Comparison of ENCODE assay signal across 9 cellular contexts in genomic region chr1:25266554-25267287, GRCh38. TPM values are rescaled to one million over a fixed set of nuclear protein-coding genes. Genes with fewer than 3 reads are reported as not detected.
DNase-seq lines count a peak whose midpoint lies in the region; ATAC-seq and TF ChIP-seq lines count a peak whose summit lies in the region.
"Not testable (repeated sequence)": the region's sequence is repeated elsewhere in the genome, so short reads cannot be mapped to it uniquely, and the experiment has no call there.
"Had no signal": no experiment of that assay in that cellular context is flagged by ENCODE, and none has a peak within 500 bp of the region (broad histone marks: within the 10 kb centered on the region; RNA-seq: fewer than 3 reads in every experiment).

No MANE protein-coding gene starts in this region.

- not testable (repeated sequence) for H2BK120ac ChIP-seq in IMR-90 (ENCODE audit: low read depth, low read length)

- H4K8ac ChIP-seq in IMR-90 (ENCODE audit: low read depth in 2 of 2, low read length in 2 of 2) = not testable (repeated sequence)

- not testable (repeated sequence) for H3K18ac ChIP-seq in IMR-90 (ENCODE audit: low read depth, low read length)

- not testable (repeated sequence) for H4K20me1 ChIP-seq in IMR-90 (ENCODE audit: insufficient read depth, low read length)

- H3K4me2 ChIP-seq in IMR-90 (ENCODE audit: low read depth, low read length) = peak overlapping the region; percentile 100

- H2AFZ ChIP-seq in IMR-90 (replicated peaks; ENCODE audit: low read length, poor library complexity) = peak overlapping the region; percentile 26

- not testable (repeated sequence) for H3K27ac Mint-ChIP-seq in HFFc6
- peak overlapping the region; percentile 87 for H3K27ac Mint-ChIP-seq in activated B cell treated with CpG ODN at 0.5 μM for 24 hours

- H3K4ac ChIP-seq in IMR-90 (ENCODE audit: low read depth, low read length) = not testable (repeated sequence)

- dilution Hi-C loops in IMR-90 (cut with HindIII; ENCODE audit: low sequenced_read_pairs, unreplicated experiment) = not testable (repeated sequence)

- H3K4me3 Mint-ChIP-seq in HFFc6 = peak overlapping the region; percentile 91
- peak overlapping the region; percentile 92 for H3K4me3 Mint-ChIP-seq in activated B cell treated with CpG ODN at 0.5 μM for 24 hours

- not testable (repeated sequence) for H3K14ac ChIP-seq in IMR-90 (replicated peaks; ENCODE audit: low read depth, low read length)

- H3K4me3 ChIP-seq in IMR-90 (ENCODE audit: insufficient read depth, low read depth, low read length) (peak overlapping the region; percentile 81), right cardiac atrium (ENCODE audit: low read length) (peak overlapping the region; percentile 57), neutrophil (ENCODE audit: low read depth in 1 of 2, low read length in 1 of 2) (peak overlapping the region; percentile 56 to 68), thoracic aorta (peak overlapping the region; percentile 80)

- peaks cover 16% of the 10 kb centered on the region; the same call in 1 of the 2 replicates for H3K36me3 Mint-ChIP-seq in HFFc6 (ENCODE audit: low read depth)
- H3K36me3 Mint-ChIP-seq in activated B cell treated with CpG ODN at 0.5 μM for 24 hours (ENCODE audit: low read depth) = peaks cover 22% of the 10 kb centered on the region

- H2BK5ac ChIP-seq in IMR-90 (ENCODE audit: low read depth, low read length, poor library complexity, severe bottlenecking) = not testable (repeated sequence)

- peak overlapping the region; percentile 94; the same call in 1 of the 2 replicates for H3K9ac ChIP-seq in IMR-90 (ENCODE audit: low read depth, low read length)

- H3K27ac ChIP-seq in IMR-90 (ENCODE audit: insufficient read depth, low read length) = peak overlapping the region; percentile 23; the same call in 1 of the 2 replicates
- H3K27ac ChIP-seq in right cardiac atrium (ENCODE audit: low read length); neutrophil: not testable (repeated sequence)
- peak overlapping the region in 1 of 2 donors; percentile 77 for H3K27ac ChIP-seq in thoracic aorta

- no CpG with 5 or more reads among the region's 45 CpGs for WGBS in IMR-90 (ENCODE audit: extremely low coverage in 2 of 2, insufficient read length in 1 of 2), 2 experiments
- 1% methylated on average over 20 of the region's 45 CpGs for WGBS in right cardiac atrium

- TF ChIP-seq CTCF in GM13977 (IDR thresholded peaks at IDR 0.05; ENCODE audit: extremely low read depth, insufficient read depth, missing control alignments) = peak; percentile 22
- TF ChIP-seq CTCF in HFFc6 (IDR thresholded peaks at IDR 0.05); IMR-90 (conservative IDR thresholded peaks at IDR 0.05; ENCODE audit: low read depth, low read length); activated B cell treated with CpG ODN at 0.5 μM for 24 hours (IDR thresholded peaks at IDR 0.05); neutrophil (IDR thresholded peaks at IDR 0.05); thoracic aorta (IDR thresholded peaks at IDR 0.05): not testable (repeated sequence)

- H3K9me3 ChIP-seq in IMR-90 (ENCODE audit: control insufficient read depth, insufficient read depth, low read length); right cardiac atrium (ENCODE audit: control insufficient read depth, low read length); neutrophil; thoracic aorta: not testable (repeated sequence)

- in situ Hi-C loops in GM13977 (cut with MboI; ENCODE audit: low pct_unique_long_range_greater_than_20kb, low sequenced_read_pairs, unreplicated experiment); IMR-90 (cut with MboI; ENCODE audit: low sequenced_read_pairs): not testable (repeated sequence)

- H4K5ac ChIP-seq in IMR-90 (ENCODE audit: low read depth, low read length) = not testable (repeated sequence)

- not testable (repeated sequence) for H3K9me1 ChIP-seq in IMR-90 (ENCODE audit: insufficient read depth, low read length)

- DNase-seq in GM13977 (ENCODE audit: low spot score); HFFc6; IMR-90; activated B cell treated with CpG ODN at 0.5 μM for 24 hours; thoracic aorta (ENCODE audit: low spot score): not testable (repeated sequence)
- DNase-seq in central memory CD4-positive, alpha-beta T cell = peak; percentile 33
- peak in 1 of 3 donors; percentile 54 for DNase-seq in right cardiac atrium

- CTCF ChIA-PET in IMR-90 (lab: Yijun Ruan, JAX); activated B cell treated with CpG ODN at 0.5 μM for 24 hours (lab: Charles Lee): not testable (repeated sequence)

- ATAC-seq in IMR-90 (ENCODE audit: low read depth) (peak; percentile 64), activated B cell treated with CpG ODN at 0.5 μM for 24 hours (ENCODE audit: low read depth) (peak; percentile 16), right cardiac atrium (peak; percentile 65 to 78), thoracic aorta (ENCODE audit: insufficient number of reproducible peaks, low FRiP score, low read depth) (peak; percentile 19)

- H2AK9ac ChIP-seq in IMR-90 (replicated peaks; ENCODE audit: low read depth, low read length, poor library complexity) = not testable (repeated sequence)

- not testable (repeated sequence) for H4K91ac ChIP-seq in IMR-90 (ENCODE audit: insufficient read depth, low read depth, low read length)

- intact Hi-C loops in IMR-90 (cut with micrococcal nuclease); activated B cell treated with CpG ODN at 0.5 μM for 24 hours (cut with micrococcal nuclease); right cardiac atrium (cut with DNase I): not testable (repeated sequence)

- H3K79me1 ChIP-seq in IMR-90 (ENCODE audit: low read depth in 1 of 2, low read length in 2 of 2) = not testable (repeated sequence)

- not testable (repeated sequence) for H3K27me3 ChIP-seq in IMR-90 (ENCODE audit: control insufficient read depth, insufficient read depth, low read length); right cardiac atrium (ENCODE audit: control insufficient read depth, insufficient read depth); neutrophil; thoracic aorta (replicated peaks; ENCODE audit: insufficient read depth)

- not testable (repeated sequence) for H2BK15ac ChIP-seq in IMR-90 (ENCODE audit: low read depth, low read length)

- H2AK5ac ChIP-seq in IMR-90 (ENCODE audit: low read depth, low read length) = not testable (repeated sequence)

- not testable (repeated sequence) for H3K27me3 Mint-ChIP-seq in HFFc6 (ENCODE audit: insufficient read depth); activated B cell treated with CpG ODN at 0.5 μM for 24 hours

- not testable (repeated sequence) for H3K4me1 Mint-ChIP-seq in HFFc6 (ENCODE audit: low read depth)
- H3K4me1 Mint-ChIP-seq in activated B cell treated with CpG ODN at 0.5 μM for 24 hours = peaks cover 13% of the 10 kb centered on the region

- not testable (repeated sequence) for H3K36me3 ChIP-seq in IMR-90 (ENCODE audit: control insufficient read depth, insufficient read depth, low read length); neutrophil; thoracic aorta

- TF ChIP-seq RAD21 in IMR-90 (IDR thresholded peaks at IDR 0.05; ENCODE audit: low read length) = not testable (repeated sequence)

- H3K23ac ChIP-seq in IMR-90 (ENCODE audit: low read depth, low read length) = peak overlapping the region; percentile 2; the same call in 1 of the 2 replicates

- TSS peak; percentile 29 for BruUV-seq in IMR-90 (replicated peaks; lab: Mats Ljungman, UMichigan)

- H3K9me3 Mint-ChIP-seq in HFFc6, activated B cell treated with CpG ODN at 0.5 μM for 24 hours: not testable (repeated sequence)

- not testable (repeated sequence) for H2BK20ac ChIP-seq in IMR-90 (ENCODE audit: low read depth, low read length)

- not testable (repeated sequence) for H3K4me1 ChIP-seq in IMR-90 (ENCODE audit: control insufficient read depth, insufficient read depth, low read length); right cardiac atrium (ENCODE audit: control insufficient read depth, insufficient read depth, low read length); thoracic aorta (ENCODE audit: control insufficient read depth in 1 of 2, low read depth in 2 of 2)
- H3K4me1 ChIP-seq in neutrophil (ENCODE audit: control insufficient read depth in 1 of 2, insufficient read depth in 1 of 2, low read depth in 1 of 2, low read length in 1 of 2) = peaks cover 0 to 11% of the 10 kb centered on the region in 2 experiments

- TF ChIP-seq POLR2A in IMR-90 (IDR thresholded peaks at IDR 0.05; ENCODE audit: low read depth, low read length) = not testable (repeated sequence)

- not testable (repeated sequence) for H3K56ac ChIP-seq in IMR-90 (ENCODE audit: extremely low read depth, insufficient read depth, low read length)

- POLR2A ChIA-PET in IMR-90 (lab: Charles Lee; ENCODE audit: unreplicated experiment); activated B cell treated with CpG ODN at 0.5 μM for 24 hours (lab: Charles Lee): not testable (repeated sequence)

RNA-seq across cellular contexts. Expression of gene RHD, which starts 5.6 kb away (rescaled TPM):
- not detected for total RNA-seq in HFFc6 (2021; fragmentation: NEBNext Ultra II Directional; extraction: Animal tissue kit (Norgen Biotek cat#: 25700))
- 0.28 TPM in 1 of 2 replicates, not detected in the other for total RNA-seq in IMR-90 (2012; rRNA removed)
- polyA plus RNA-seq in IMR-90 (2012; rRNA removed) = not detected in 2 replicates
- polyA plus RNA-seq in IMR-90 (2012; cell fraction: cytosol; rRNA removed) = 0.09 and 0.27 TPM in 2 replicates
- polyA plus RNA-seq in IMR-90 (2012; cell fraction: nucleus; rRNA removed; ENCODE audit: low replicate concordance) = not detected in 2 replicates
- not detected in 2 replicates for total RNA-seq in activated B cell treated with CpG ODN at 0.5 μM for 24 hours
- total RNA-seq in right cardiac atrium = under 1 TPM in 3 of 4 donors, not detected in 1; 0.18 to 0.37 (median 0.37) TPM
- polyA plus RNA-seq in right cardiac atrium = 0.16 TPM
- not detected for total RNA-seq in thoracic aorta
- total RNA-seq: RPMI7951 had no signal

RNA-seq across cellular contexts. Expression of gene RSRP1, which starts 19.5 kb away (rescaled TPM):
- 10 to 100 TPM; 63.4 to 85.2 (median 81.6) TPM for total RNA-seq in HFFc6 (2021; fragmentation: NEBNext Ultra II Directional; extraction: Animal tissue kit (Norgen Biotek cat#: 25700))
- total RNA-seq in IMR-90 (2012; rRNA removed) = 71.0 and 73.9 TPM in 2 replicates
- 41.5 and 71.0 TPM in 2 replicates for polyA plus RNA-seq in IMR-90 (2012; rRNA removed)
- 11.6 and 22.6 TPM in 2 replicates for polyA plus RNA-seq in IMR-90 (2012; cell fraction: cytosol; rRNA removed)
- 417 and 584 TPM in 2 replicates for polyA plus RNA-seq in IMR-90 (2012; cell fraction: nucleus; rRNA removed; ENCODE audit: low replicate concordance)
- 179 and 222 TPM in 2 replicates for total RNA-seq in activated B cell treated with CpG ODN at 0.5 μM for 24 hours
- total RNA-seq in right cardiac atrium = 10 to 100 TPM; 43.6 to 65.0 (median 54.9) TPM
- 63.6 TPM for polyA plus RNA-seq in right cardiac atrium
- total RNA-seq in thoracic aorta = 100 to 1,000 TPM; 193 to 208 TPM

RNA-seq across cellular contexts. Expression of gene SYF2, which starts 34.4 kb away (rescaled TPM):
- 10 to 100 TPM; 30.7 to 44.1 (median 34.4) TPM for total RNA-seq in HFFc6 (2021; fragmentation: NEBNext Ultra II Directional; extraction: Animal tissue kit (Norgen Biotek cat#: 25700))
- 8.6 and 22.2 TPM in 2 replicates for total RNA-seq in IMR-90 (2012; rRNA removed)
- 16.8 and 19.5 TPM in 2 replicates for polyA plus RNA-seq in IMR-90 (2012; rRNA removed)
- 1.9 and 2.6 TPM in 2 replicates for polyA plus RNA-seq in IMR-90 (2012; cell fraction: cytosol; rRNA removed)
- 0.99 and 6.8 TPM in 2 replicates for polyA plus RNA-seq in IMR-90 (2012; cell fraction: nucleus; rRNA removed; ENCODE audit: low replicate concordance)
- 51.1 and 53.9 TPM in 2 replicates for total RNA-seq in activated B cell treated with CpG ODN at 0.5 μM for 24 hours
- 10 to 100 TPM; 29.7 to 40.5 (median 39.8) TPM for total RNA-seq in right cardiac atrium
- polyA plus RNA-seq in right cardiac atrium = 63.2 TPM
- total RNA-seq in thoracic aorta = 10 to 100 TPM; 34.9 to 53.9 TPM

Comparison
In these comparisons a context has a peak if more than half of its experiments do, and no peak if none do; other contexts are left out.
1. ATAC-seq: peak in every context shown above with its lines; median percentile 72 in right cardiac atrium; 64 in IMR-90; 19 in thoracic aorta; 16 in activated B cell treated with CpG ODN at 0.5 μM for 24 hours.